23 cellular contexts compared by ENCODE assay signal in the genomic region with DNA sequence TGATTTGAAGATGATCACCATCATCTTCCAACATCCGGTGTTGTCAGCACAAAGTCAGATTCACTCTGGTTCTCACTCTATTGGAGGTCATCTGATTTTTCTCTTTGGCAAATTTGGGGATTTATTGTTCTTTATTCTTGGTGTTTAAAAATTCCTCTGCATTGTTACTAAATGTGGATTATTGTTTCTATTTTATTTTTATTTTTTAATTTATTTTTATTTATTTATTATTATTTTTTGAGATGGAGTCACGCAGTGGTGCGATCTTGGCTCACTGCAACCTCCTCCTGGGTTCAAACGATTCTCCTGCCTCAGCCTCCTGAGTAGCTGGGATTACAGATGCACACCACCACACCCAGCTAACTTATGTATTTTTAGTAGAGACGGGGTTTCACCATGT.
DNase-seq lines count a peak whose midpoint lies in the region; ATAC-seq and TF ChIP-seq lines count a peak whose summit lies in the region.
"Had no signal": no experiment of that assay in that cellular context is flagged by ENCODE, and none has a peak within 500 bp of the region (broad histone marks: within the 10 kb centered on the region; RNA-seq: fewer than 3 reads in every experiment).

No MANE protein-coding gene starts in this region.

- no peaks in the 10 kb centered on the region for H4K20me1 ChIP-seq in IMR-90 (ENCODE audit: insufficient read depth, low read length)
- H4K20me1 ChIP-seq: BLaER1 had no signal

- intact Hi-C loops in IMR-90 (cut with micrococcal nuclease) = no loop called here
- intact Hi-C loops in Right ventricle myocardium superior (cut with DNase I) = no loop called here

- H3K9ac ChIP-seq in IMR-90 (ENCODE audit: low read depth, low read length) = no peak overlapping the region
- H3K9ac ChIP-seq: BLaER1 had no signal

- H3K36me3 ChIP-seq in IMR-90 (ENCODE audit: control insufficient read depth, insufficient read depth, low read length) = peaks cover 22% of the 10 kb centered on the region
- H3K36me3 ChIP-seq: BE2C, BLaER1 had no signal

- peak overlapping the region; percentile 48 for H2BK120ac ChIP-seq in IMR-90 (ENCODE audit: low read depth, low read length)

- no peaks in the 10 kb centered on the region for H3K9me3 Mint-ChIP-seq in WTC11
- H3K9me3 Mint-ChIP-seq: CD14-positive monocyte; CD4-positive, alpha-beta memory T cell; CD4-positive, CD25-positive, alpha-beta regulatory T cell; CD8-positive, alpha-beta memory T cell had no signal

- H2BK20ac ChIP-seq in IMR-90 (ENCODE audit: low read depth, low read length) = no peak overlapping the region

- no peaks in the 10 kb centered on the region for H3K27me3 ChIP-seq in IMR-90 (ENCODE audit: control insufficient read depth, insufficient read depth, low read length)
- H3K27me3 ChIP-seq: BLaER1 had no signal

- in situ Hi-C loops in IMR-90 (cut with MboI; ENCODE audit: low sequenced_read_pairs) = no loop called here

- TF ChIP-seq POLR2A in IMR-90 (IDR thresholded peaks at IDR 0.05; ENCODE audit: low read depth, low read length) = no peak

- H3K4me1 Mint-ChIP-seq in WTC11 = no peaks in the 10 kb centered on the region

- no peak overlapping the region for H3K4me3 Mint-ChIP-seq in WTC11
- H3K4me3 Mint-ChIP-seq: CD4-positive, CD25-positive, alpha-beta regulatory T cell; CD8-positive, alpha-beta memory T cell had no signal

- TF ChIP-seq CTCF in IMR-90 (conservative IDR thresholded peaks at IDR 0.05; ENCODE audit: low read depth, low read length) (no peak), WTC11 (IDR thresholded peaks at IDR 0.05) (no peak)

- H3K4ac ChIP-seq in IMR-90 (ENCODE audit: low read depth, low read length) = no peak overlapping the region

- H4K5ac ChIP-seq in IMR-90 (ENCODE audit: low read depth, low read length) = peak overlapping the region; percentile 73; the same call in 1 of the 2 replicates

- 0 out of 2 replicates have a peak overlapping the region, but pooled peaks have one; percentile 38 for H3K14ac ChIP-seq in IMR-90 (replicated peaks; ENCODE audit: low read depth, low read length)

- no peak overlapping the region for H3K27ac ChIP-seq in IMR-90 (ENCODE audit: insufficient read depth, low read length)
- H3K27ac ChIP-seq: BLaER1 had no signal

- H3K4me3 ChIP-seq in IMR-90 (ENCODE audit: insufficient read depth, low read depth, low read length) = no peak overlapping the region
- H3K4me3 ChIP-seq: BLaER1, GM12878 had no signal

- DNase-seq in IMR-90 (no peak), WTC11 (ENCODE audit: low spot score) (no peak), ureter (ENCODE audit: low spot score) (peak; percentile 2), mucosa of gallbladder (ENCODE audit: low spot score) (no peak), Right ventricle myocardium superior (no peak)
- DNase-seq: 8988T; ACHN; BE2C; C1 segment of cervical spinal cord; CD4-positive, alpha-beta memory T cell; CD4-positive, CD25-positive, alpha-beta regulatory T cell; CD8-positive, alpha-beta memory T cell; COR-L47; DMS 273 treated with DMSO at 0.1 percent for 48 hours; DMS153; DMS53; DMS79; DND-41; EL; GDM1 had no signal

- BruUV-seq in IMR-90 (replicated peaks; lab: Mats Ljungman, UMichigan) = no TSS peak

- H3K4me2 ChIP-seq in IMR-90 (ENCODE audit: low read depth, low read length) = no peak overlapping the region
- H3K4me2 ChIP-seq: BLaER1 had no signal

- no peaks in the 10 kb centered on the region for H3K9me3 ChIP-seq in IMR-90 (ENCODE audit: control insufficient read depth, insufficient read depth, low read length)
- H3K9me3 ChIP-seq: BE2C, BLaER1 had no signal

- no peak overlapping the region for H2AFZ ChIP-seq in IMR-90 (replicated peaks; ENCODE audit: low read length, poor library complexity)

- H2BK5ac ChIP-seq in IMR-90 (ENCODE audit: low read depth, low read length, poor library complexity, severe bottlenecking) = peak overlapping the region; percentile 40

- ATAC-seq in IMR-90 (ENCODE audit: low read depth) (no peak), WTC11 (no peak), Right ventricle myocardium superior (ENCODE audit: poor library complexity) (no peak)
- ATAC-seq: GM12878 had no signal

- peak overlapping the region in 1 of 2 experiments; percentile 99; a peak in 1 of 4 replicates for H4K8ac ChIP-seq in IMR-90 (ENCODE audit: low read depth in 2 of 2, low read length in 2 of 2)

- H2AK9ac ChIP-seq in IMR-90 (replicated peaks; ENCODE audit: low read depth, low read length, poor library complexity) = no peak overlapping the region

- peaks cover 6 to 7% of the 10 kb centered on the region in 2 experiments; a peak in 2 of 4 replicates for H3K79me1 ChIP-seq in IMR-90 (ENCODE audit: low read depth in 1 of 2, low read length in 2 of 2)

- no peaks in the 10 kb centered on the region for H3K36me3 Mint-ChIP-seq in WTC11
- H3K36me3 Mint-ChIP-seq: CD4-positive, alpha-beta memory T cell; CD4-positive, CD25-positive, alpha-beta regulatory T cell had no signal

- H3K27ac Mint-ChIP-seq in WTC11 = no peak overlapping the region
- H3K27ac Mint-ChIP-seq: CD14-positive monocyte; CD4-positive, alpha-beta memory T cell had no signal

- H3K27me3 Mint-ChIP-seq in WTC11 (ENCODE audit: low read depth) = no peaks in the 10 kb centered on the region; the same call in 1 of the 2 replicates
- H3K27me3 Mint-ChIP-seq: CD4-positive, alpha-beta memory T cell; CD4-positive, CD25-positive, alpha-beta regulatory T cell had no signal

- peak overlapping the region; percentile 69; the same call in 1 of the 2 replicates for H4K91ac ChIP-seq in IMR-90 (ENCODE audit: insufficient read depth, low read depth, low read length)

- CTCF ChIA-PET in IMR-90 (lab: Yijun Ruan, JAX) = no interaction called here
- CTCF ChIA-PET in WTC11 (lab: Charles Lee) = no interaction called here

- no peak overlapping the region for H3K23ac ChIP-seq in IMR-90 (ENCODE audit: low read depth, low read length)

- H3K4me1 ChIP-seq in IMR-90 (ENCODE audit: control insufficient read depth, insufficient read depth, low read length) = peaks cover 17% of the 10 kb centered on the region
- H3K4me1 ChIP-seq: BE2C, BLaER1 had no signal

- TF ChIP-seq RAD21 in IMR-90 (IDR thresholded peaks at IDR 0.05; ENCODE audit: low read length) = no peak

- H3K56ac ChIP-seq in IMR-90 (ENCODE audit: extremely low read depth, insufficient read depth, low read length) = no peak overlapping the region

- H2AK5ac ChIP-seq in IMR-90 (ENCODE audit: low read depth, low read length) = 0 out of 2 replicates have a peak overlapping the region, but pooled peaks have one; percentile 83

- dilution Hi-C loops in IMR-90 (cut with HindIII; ENCODE audit: low sequenced_read_pairs, unreplicated experiment) = no loop called here

- WGBS in IMR-90 (ENCODE audit: extremely low coverage in 2 of 2, insufficient read length in 1 of 2), 2 experiments = no CpG with 5 or more reads among the region's 5 CpGs

- H3K18ac ChIP-seq in IMR-90 (ENCODE audit: low read depth, low read length) = peak overlapping the region; percentile 98

- POLR2A ChIA-PET in IMR-90 (lab: Charles Lee; ENCODE audit: unreplicated experiment) = no interaction called here
- POLR2A ChIA-PET in WTC11 (lab: Charles Lee) = no interaction called here

- peaks cover 9% of the 10 kb centered on the region for H3K9me1 ChIP-seq in IMR-90 (ENCODE audit: insufficient read depth, low read length)

- H2BK15ac ChIP-seq in IMR-90 (ENCODE audit: low read depth, low read length) = peak overlapping the region; percentile 69; the same call in 2 of the 3 replicates

TF ChIP-seq in IMR-90, 13 proteins besides CTCF, POLR2A, EP300 and RAD21 (continues in another document):
- TF ChIP-seq SMC3 (IDR thresholded peaks at IDR 0.05; ENCODE audit: low read depth, low read length) (no peak), RFX5 (IDR thresholded peaks at IDR 0.05; ENCODE audit: low read depth, low read length) (no peak), FOS (IDR thresholded peaks at IDR 0.05; ENCODE audit: low read depth, low read length) (no peak), MXI1 (IDR thresholded peaks at IDR 0.05; ENCODE audit: borderline replicate concordance, low read depth, low read length) (no peak), USF2 (IDR thresholded peaks at IDR 0.05; ENCODE audit: low read depth, low read length) (no peak)

TF ChIP-seq in WTC11, 78 proteins besides CTCF, POLR2A, EP300 and RAD21:
- TF ChIP-seq FOXK1 (CRISPR knock-in tag; IDR thresholded peaks at IDR 0.05) = no peak
- TF ChIP-seq HMGA2 (CRISPR knock-in tag; IDR thresholded peaks at IDR 0.05) = peak; percentile 94
- no peak for TF ChIP-seq KAT7 (CRISPR knock-in tag; IDR thresholded peaks at IDR 0.05; ENCODE audit: borderline replicate concordance)
- TF ChIP-seq E2F4 (CRISPR knock-in tag; IDR thresholded peaks at IDR 0.05; ENCODE audit: borderline replicate concordance, low read depth) = no peak
TF ChIP-seq in WTC11: peak in this region for 1.
